In the genomic region with DNA sequence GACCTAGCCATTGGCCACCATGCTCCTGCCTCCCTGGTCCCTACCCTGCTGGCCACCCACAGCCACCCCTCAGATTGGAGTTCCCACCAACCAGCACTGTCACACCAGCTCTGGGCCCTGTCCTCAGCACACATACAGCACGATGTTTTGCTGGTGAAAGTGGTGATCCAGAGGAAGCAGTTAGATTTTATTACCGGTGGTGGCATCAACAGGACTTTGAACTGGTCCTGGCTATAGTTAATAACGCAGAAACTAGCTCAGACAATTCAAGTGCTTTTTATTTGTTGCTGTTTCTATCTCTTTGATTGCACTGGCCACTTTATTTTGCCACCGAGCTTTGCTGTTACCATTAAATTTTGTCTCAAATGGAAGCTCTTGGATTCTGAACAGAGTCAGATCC, we compare ENCODE assay signal across 27 cellular contexts. TPM values are rescaled to one million over a fixed set of nuclear protein-coding genes. Genes with fewer than 3 reads are reported as not detected.
A peak's percentile ranks its signal among the peaks of the same experiment; 100 is the strongest.
DNase-seq lines count a peak whose midpoint lies in the region; ATAC-seq, FAIRE-seq and TF ChIP-seq lines count a peak whose summit lies in the region.
"Had no signal": no experiment of that assay in that cellular context is flagged by ENCODE, and none has a peak within 500 bp of the region (broad histone marks: within the 10 kb centered on the region; RNA-seq: fewer than 3 reads in every experiment).

No MANE protein-coding gene starts in this region.

- no peak overlapping the region for H3K9ac ChIP-seq in K562 (ENCODE audit: insufficient read depth in 1 of 2, low read depth in 2 of 2, low read length in 2 of 2)
- H3K9ac ChIP-seq: BLaER1 treated with 17β-estradiol and CSF1 and Interleukin-3, amounts not matched to agents 10 nM and 100 nM; GM23248 had no signal

- CTCF ChIA-PET in K562 (lab: Yijun Ruan, JAX; ENCODE audit: low intra/inter-chr PET ratio): no interaction called here

- intact Hi-C loops in K562 (cut with micrococcal nuclease): no loop called here
- intact Hi-C loops in left colon (cut with DNase I, micrococcal nuclease): no loop called here
- intact Hi-C loops in psoas muscle (cut with DNase I): no loop called here
- intact Hi-C loops in adrenal gland (cut with DNase I): no loop called here

- no peaks in the 10 kb centered on the region for H3K9me3 ChIP-seq in K562 (replicated peaks; ENCODE audit: control insufficient read depth, insufficient read depth, low read depth, low read length)
- H3K9me3 ChIP-seq in psoas muscle: no peaks in the 10 kb centered on the region
- H3K9me3 ChIP-seq in small intestine (ENCODE audit: control insufficient read depth, low read depth): no peaks in the 10 kb centered on the region
- no peaks in the 10 kb centered on the region for H3K9me3 ChIP-seq in adrenal gland (replicated peaks in 1 of 3)
- H3K9me3 ChIP-seq: A549, BE2C, HAP-1 had no signal

- no peak for ATAC-seq in K562
- ATAC-seq in left colon: peak; percentile 77
- no peak for ATAC-seq in psoas muscle
- ATAC-seq: A549, GM12878 had no signal

- 24% methylated on average over 4 of the region's 4 CpGs for WGBS in K562 (ENCODE audit: insufficient coverage, low coverage, missing lambda C conversion rate)
- WGBS in psoas muscle, 3 donors: 85 to 89% (median 87%) methylated on average over 4 of the region's 4 CpGs
- 15 to 68% (median 33%) methylated on average over 4 of the region's 4 CpGs for WGBS in small intestine, 3 donors
- 84 to 96% (median 90%) methylated on average over 4 of the region's 4 CpGs for WGBS in adrenal gland, 4 donors

- H3K36me3 ChIP-seq in K562 (ENCODE audit: control insufficient read depth, insufficient read depth, low read length) (no peaks in the 10 kb centered on the region), psoas muscle (ENCODE audit: insufficient read depth in 1 of 2, low read depth in 1 of 2) (no peaks in the 10 kb centered on the region), small intestine (ENCODE audit: control insufficient read depth in 2 of 2, insufficient read depth in 2 of 2, low read length in 2 of 2) (no peaks in the 10 kb centered on the region), adrenal gland (replicated peaks in 1 of 2) (no peaks in the 10 kb centered on the region)
- H3K36me3 ChIP-seq: BE2C; BLaER1 treated with 17β-estradiol and CSF1 and Interleukin-3, amounts not matched to agents 10 nM and 100 nM; HAP-1 had no signal

- TF ChIP-seq EP300 in K562 (IDR thresholded peaks at IDR 0.05; ENCODE audit: low read length): no peak

- H3K79me2 ChIP-seq in K562 (ENCODE audit: control insufficient read depth, insufficient read depth, low read length): no peaks in the 10 kb centered on the region

- no peak for DNase-seq in K562 (ENCODE audit: extremely low read depth in 1 of 4, low spot score in 3 of 4)
- DNase-seq in left colon: no peak
- DNase-seq in psoas muscle: no peak
- peak; percentile 56 for DNase-seq in small intestine
- DNase-seq in GOT3 (lab: John Stamatoyannopoulos, UW): no peak
- DNase-seq in adrenal gland: no peak
- no peak for DNase-seq in NOMO-1 treated with dmso at 0.1 percent for 144 hours (lab: John Stamatoyannopoulos, UW; ENCODE audit: unreplicated experiment)
- no peak for DNase-seq in SHP77 (lab: John Stamatoyannopoulos, UW)
- DNase-seq: 8988T; ACHN; AML-193; BE2C; CD4-positive, alpha-beta T cell; CD8-positive, alpha-beta memory T cell; DMS 273 treated with DMSO at 0.1 percent for 48 hours; DMS79; EL; GDM1; GM23248; HFFc6 had no signal

- TF ChIP-seq POLR2A in K562 (conservative IDR thresholded peaks at IDR 0.05): no peak
- no peak for TF ChIP-seq POLR2A in adrenal gland (IDR thresholded peaks at IDR 0.05)

- H3K27ac ChIP-seq in K562 (ENCODE audit: extremely low read depth, low read depth, low read length) (no peak overlapping the region), psoas muscle (peak overlapping the region; percentile 55), small intestine (ENCODE audit: low read depth in 1 of 2, low read length in 1 of 2) (no peak overlapping the region), adrenal gland (no peak overlapping the region)
- H3K27ac ChIP-seq: A549; BLaER1 treated with 17β-estradiol and CSF1 and Interleukin-3, amounts not matched to agents 10 nM and 100 nM; GM23248 had no signal

- H3K4me1 ChIP-seq in K562 (replicated peaks in 1 of 2; ENCODE audit: control insufficient read depth in 2 of 2, insufficient read depth in 2 of 2, low read length in 2 of 2) (peaks cover 3 to 4% of the 10 kb centered on the region in 2 experiments; a peak in 3 of 5 replicates), psoas muscle (peaks cover 4% of the 10 kb centered on the region), small intestine (ENCODE audit: control insufficient read depth in 2 of 2, insufficient read depth in 1 of 2, low read depth in 1 of 2, low read length in 1 of 2) (peaks cover 0 to 6% of the 10 kb centered on the region in 2 donors), adrenal gland (replicated peaks in 1 of 2) (no peaks in the 10 kb centered on the region)
- H3K4me1 ChIP-seq: A549; BE2C; BLaER1 treated with 17β-estradiol and CSF1 and Interleukin-3, amounts not matched to agents 10 nM and 100 nM had no signal

- TF ChIP-seq CTCF in K562 (IDR thresholded peaks at IDR 0.05 in 2 of 3, conservative IDR thresholded peaks at IDR 0.05 in 1 of 3; ENCODE audit: insufficient read depth in 2 of 3, low read depth in 1 of 3, low read length in 3 of 3): no peak
- no peak for TF ChIP-seq CTCF in psoas muscle (IDR thresholded peaks at IDR 0.05)
- TF ChIP-seq CTCF in adrenal gland (IDR thresholded peaks at IDR 0.05): no peak

- H3K4me3 ChIP-seq in K562 (no peak overlapping the region), psoas muscle (no peak overlapping the region), small intestine (ENCODE audit: low read depth in 1 of 2, low read length in 2 of 2) (no peak overlapping the region), adrenal gland (no peak overlapping the region)
- H3K4me3 ChIP-seq: A549; BLaER1 treated with 17β-estradiol and CSF1 and Interleukin-3, amounts not matched to agents 10 nM and 100 nM; GM12878; GM23248; HAP-1 had no signal

- FAIRE-seq in K562 (lab: Jason Lieb, UNC) (no peak), small intestine (lab: Jason Lieb, UNC) (no peak)
- FAIRE-seq: A549, D721Med, GM12878, GM19239, H54 had no signal

- in situ Hi-C loops in K562 (cut with MboI): no loop called here

- peaks cover 0 to 2% of the 10 kb centered on the region in 2 experiments; a peak in 1 of 5 replicates for H3K27me3 ChIP-seq in K562 (ENCODE audit: control insufficient read depth in 2 of 2, insufficient read depth in 2 of 2, low read length in 2 of 2)
- H3K27me3 ChIP-seq in psoas muscle (ENCODE audit: insufficient read depth in 3 of 3, low read length in 2 of 3): no peaks in the 10 kb centered on the region
- H3K27me3 ChIP-seq in small intestine (ENCODE audit: control insufficient read depth in 2 of 2, insufficient read depth in 2 of 2, low read length in 2 of 2): no peaks in the 10 kb centered on the region
- no peaks in the 10 kb centered on the region for H3K27me3 ChIP-seq in adrenal gland
- H3K27me3 ChIP-seq: BE2C; BLaER1 treated with 17β-estradiol and CSF1 and Interleukin-3, amounts not matched to agents 10 nM and 100 nM had no signal

- TF ChIP-seq RAD21 in K562 (CRISPR knock-in tag; conservative IDR thresholded peaks at IDR 0.05 in 1 of 2, IDR thresholded peaks at IDR 0.05 in 1 of 2): no peak

- no peaks in the 10 kb centered on the region for H4K20me1 ChIP-seq in K562 (replicated peaks; ENCODE audit: control insufficient read depth, insufficient read depth, low read length)
- H4K20me1 ChIP-seq: BLaER1 treated with 17β-estradiol and CSF1 and Interleukin-3, amounts not matched to agents 10 nM and 100 nM had no signal

- POLR2A ChIA-PET in K562 (lab: Yijun Ruan, JAX): interaction anchor here (0.7 to 1.0 kb wide), 2 partner anchors 15 to 1043 kb away, joined by 3 to 4 read pairs; no protein-coding TSS in a partner anchor

- H3K4me2 ChIP-seq in K562 (ENCODE audit: insufficient read depth, low read length): no peak overlapping the region
- H3K4me2 ChIP-seq: A549; BLaER1 treated with 17β-estradiol and CSF1 and Interleukin-3, amounts not matched to agents 10 nM and 100 nM had no signal

- H2AFZ ChIP-seq in K562 (ENCODE audit: low read depth, low read length): 0 out of 2 replicates have a peak overlapping the region, but pooled peaks have one; percentile 18
- H2AFZ ChIP-seq: GM23248 had no signal

- H3K9me1 ChIP-seq in K562 (ENCODE audit: control insufficient read depth, insufficient read depth, low read length): no peaks in the 10 kb centered on the region

- no TSS peak for BruUV-seq in K562 (replicated peaks; lab: Mats Ljungman, UMichigan)

RNA-seq across cellular contexts. Expression of a gene that starts 16.4 kb away (rescaled TPM):
- total RNA-seq in K562 (2011; cell fraction: chromatin; rRNA removed; ENCODE audit: low replicate concordance): 24.6 and 59.1 TPM in 2 replicates
- total RNA-seq in K562 (2011; cell fraction: nucleolus; rRNA removed): 10.0 and 17.0 TPM in 2 replicates
- total RNA-seq in K562 (2011; cell fraction: nucleoplasm; rRNA removed): 23.2 and 26.3 TPM in 2 replicates
- total RNA-seq in K562 (2014; rRNA removed) (9.5 and 14.2 TPM in 2 replicates), K562 (2014; rRNA removed; fragmentation: Illumina TruSeq; extraction: Trizol) (14.7 and 18.8 TPM in 2 replicates), K562 (2015; rRNA removed; fragmentation: Illumina TruSeq; extraction: Trizol) (7.4 and 8.7 TPM in 2 replicates), K562 (2021) (14.5 and 21.2 TPM in 2 replicates), left colon (10 to 100 TPM; 29.6 to 57.2 TPM), psoas muscle (100 to 1,000 TPM in 2 of 4 donors, 10 to 100 TPM in 2; 77.8 to 162 (median 123) TPM), adrenal gland (100 to 1,000 TPM in 1 of 8 donors, 10 to 100 TPM in 7; 27.5 to 150 (median 60.6) TPM)
- polyA plus RNA-seq in K562 (2011; rRNA removed) (15.8 and 18.3 TPM in 2 replicates), K562 (2014; fragmentation: Illumina TruSeq; extraction: Trizol) (9.1 and 13.7 TPM in 2 replicates), K562 (2014; fragmentation: Nextera tagmentation; extraction: Ambion mirVana) (1 to 10 TPM; 3.3 to 6.6 TPM), K562 (2014; rRNA removed) (13.8 and 17.1 TPM in 2 replicates), psoas muscle (10 to 100 TPM in 2 of 3 donors, 1 to 10 TPM in 1; 3.3 to 52.8 (median 25.7) TPM), small intestine (10 to 100 TPM in 2 of 3 donors, 1 to 10 TPM in 1; 8.1 to 13.2 (median 11.6) TPM), adrenal gland (10 to 100 TPM in 2 of 3 donors, 1 to 10 TPM in 1; 4.9 to 13.6 (median 12.9) TPM)
- 10.0 and 19.4 TPM in 2 replicates for polyA plus RNA-seq in K562 (2011; cell fraction: cytosol; rRNA removed)
- 5.9 and 12.3 TPM in 2 replicates for polyA plus RNA-seq in K562 (2011; cell fraction: nucleus; rRNA removed)
- 8.5 and 10.7 TPM in 2 replicates for polyA plus RNA-seq in K562 (2012)
- 76.5 and 94.0 TPM in 2 replicates for polyA minus RNA-seq in K562 (2011; rRNA and poly(A)+ RNA removed)
- 18.3 and 29.7 TPM in 2 replicates for polyA minus RNA-seq in K562 (2011; cell fraction: cytosol; rRNA and poly(A)+ RNA removed)
- 10.1 and 21.4 TPM in 2 replicates for polyA minus RNA-seq in K562 (2011; cell fraction: nucleus; rRNA and poly(A)+ RNA removed)
